ENCODE assay signal across 18 cellular contexts in the genomic region with DNA sequence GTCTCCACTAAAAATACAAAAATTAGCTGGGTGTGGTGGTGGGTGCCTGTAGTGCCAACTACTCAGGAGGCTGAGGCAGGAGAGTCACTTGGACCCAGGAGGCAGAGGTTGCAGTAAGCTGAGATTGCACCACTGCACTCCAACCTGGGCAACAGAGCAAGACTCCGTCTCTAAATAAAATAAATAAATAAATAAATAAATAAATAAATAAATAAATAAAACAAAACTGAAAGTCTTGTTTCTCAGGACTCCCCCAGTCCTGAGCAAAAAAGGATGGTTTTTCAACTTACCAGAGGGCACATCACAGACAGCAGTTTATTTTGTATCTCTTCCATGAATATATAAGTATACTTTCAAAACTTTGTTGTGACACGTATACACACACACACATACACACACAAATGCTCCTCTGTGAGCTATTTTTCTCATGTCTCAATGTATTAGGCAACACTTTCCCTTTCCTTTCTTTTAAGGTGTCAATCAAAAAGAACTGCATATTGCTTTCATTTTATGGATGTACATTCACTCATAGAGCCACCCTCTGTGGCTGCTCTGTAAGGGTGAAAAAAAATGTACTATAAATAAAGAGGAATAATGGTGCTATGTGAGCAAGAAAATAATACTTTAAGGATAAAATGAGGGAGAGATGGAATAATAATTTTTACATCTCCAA. TPM values are rescaled to one million over a fixed set of nuclear protein-coding genes. Genes with fewer than 3 reads are reported as not detected.
A peak's percentile ranks its signal among the peaks of the same experiment; 100 is the strongest.
DNase-seq lines count a peak whose midpoint lies in the region; ATAC-seq, FAIRE-seq and TF ChIP-seq lines count a peak whose summit lies in the region.
"Had no signal": no experiment of that assay in that cellular context is flagged by ENCODE, and none has a peak within 500 bp of the region (broad histone marks: within the 10 kb centered on the region; RNA-seq: fewer than 3 reads in every experiment).

No MANE protein-coding gene starts in this region.

- no peak overlapping the region for H3K27ac ChIP-seq in MM.1S (ENCODE audit: low read length)
- no peak overlapping the region for H3K27ac ChIP-seq in K562 (ENCODE audit: extremely low read depth, low read depth, low read length)
- H3K27ac ChIP-seq in uterus: peak overlapping the region; percentile 86 to 94
- no peak overlapping the region for H3K27ac ChIP-seq in stomach
- H3K27ac ChIP-seq: BLaER1, KMS-11 had no signal

- peak; percentile 17 for DNase-seq in MM.1S
- no peak for DNase-seq in K562 (ENCODE audit: extremely low read depth in 1 of 4, low spot score in 3 of 4)
- DNase-seq in uterus: no peak
- no peak for DNase-seq in dedifferentiated amniotic fluid mesenchymal stem cell (ENCODE audit: extremely low spot score)
- DNase-seq in GM12891 (ENCODE audit: insufficient read length, low spot score): no peak
- no peak for DNase-seq in stomach
- DNase-seq: CD4-positive, alpha-beta memory T cell; DMS153; DMS79 treated with DMSO at 0.1 percent for 48 hours; HCEC 1CT had no signal

- no peaks in the 10 kb centered on the region for H3K36me3 ChIP-seq in MM.1S (replicated peaks; ENCODE audit: insufficient read depth, low read length)
- no peaks in the 10 kb centered on the region for H3K36me3 ChIP-seq in K562 (ENCODE audit: control insufficient read depth, insufficient read depth, low read length)
- H3K36me3 ChIP-seq in uterus: no peaks in the 10 kb centered on the region
- no peaks in the 10 kb centered on the region for H3K36me3 ChIP-seq in stomach
- H3K36me3 ChIP-seq: BLaER1 had no signal

- H3K27me3 ChIP-seq in MM.1S (replicated peaks; ENCODE audit: insufficient read depth, low read length) (no peaks in the 10 kb centered on the region), K562 (ENCODE audit: control insufficient read depth in 2 of 2, insufficient read depth in 2 of 2, low read length in 2 of 2) (peaks cover 0 to 4% of the 10 kb centered on the region in 2 experiments; a peak in 1 of 5 replicates), uterus (no peaks in the 10 kb centered on the region), stomach (no peaks in the 10 kb centered on the region)
- H3K27me3 ChIP-seq: BLaER1 had no signal

- intact Hi-C loops in K562 (cut with micrococcal nuclease) (no loop called here), uterus (cut with DNase I; ENCODE audit: low total_unique reads) (no loop called here), stomach (cut with DNase I; ENCODE audit: low total_unique reads) (no loop called here)

- no peaks in the 10 kb centered on the region for H3K9me2 ChIP-seq in MM.1S (replicated peaks; ENCODE audit: insufficient read depth, low read length)

- peaks cover 6% of the 10 kb centered on the region; the same call in 1 of the 2 replicates for H3K4me1 ChIP-seq in MM.1S (ENCODE audit: low read length)
- H3K4me1 ChIP-seq in K562 (replicated peaks in 1 of 2; ENCODE audit: control insufficient read depth in 2 of 2, insufficient read depth in 2 of 2, low read length in 2 of 2): peaks cover 8 to 10% of the 10 kb centered on the region in 2 experiments; a peak in 4 of 5 replicates
- H3K4me1 ChIP-seq in uterus: peaks cover 6 to 12% of the 10 kb centered on the region in 2 donors
- H3K4me1 ChIP-seq in stomach: no peaks in the 10 kb centered on the region
- H3K4me1 ChIP-seq: BLaER1 had no signal

- CTCF ChIA-PET in K562 (lab: Yijun Ruan, JAX; ENCODE audit: low intra/inter-chr PET ratio): no interaction called here

- no peaks in the 10 kb centered on the region for H3F3A ChIP-seq in MM.1S (ENCODE audit: insufficient read depth, low read length)

- H4K20me1 ChIP-seq in MM.1S (ENCODE audit: insufficient read depth, low read length): no peaks in the 10 kb centered on the region
- H4K20me1 ChIP-seq in K562 (replicated peaks; ENCODE audit: control insufficient read depth, insufficient read depth, low read length): no peaks in the 10 kb centered on the region
- H4K20me1 ChIP-seq: BLaER1 had no signal

- no peak overlapping the region for H3K9ac ChIP-seq in MM.1S (ENCODE audit: low read length)
- H3K9ac ChIP-seq in K562 (ENCODE audit: insufficient read depth in 1 of 2, low read depth in 2 of 2, low read length in 2 of 2): no peak overlapping the region
- H3K9ac ChIP-seq: BLaER1, KMS-11 had no signal

- POLR2A ChIA-PET in K562 (lab: Yijun Ruan, JAX): no interaction called here

- WGBS in K562 (ENCODE audit: insufficient coverage, low coverage, missing lambda C conversion rate): 42% methylated on average over 2 of the region's 2 CpGs
- 85 to 93% (median 89%) methylated on average over 2 of the region's 2 CpGs for WGBS in stomach, 5 donors

- no peak overlapping the region for H3K4me3 ChIP-seq in MM.1S (ENCODE audit: low read length)
- no peak overlapping the region for H3K4me3 ChIP-seq in K562
- no peak overlapping the region for H3K4me3 ChIP-seq in uterus
- H3K4me3 ChIP-seq in stomach: no peak overlapping the region
- H3K4me3 ChIP-seq: BLaER1, GM23338 had no signal

- H3K9me3 ChIP-seq in MM.1S (replicated peaks; ENCODE audit: insufficient read depth, low read length): no peaks in the 10 kb centered on the region
- no peaks in the 10 kb centered on the region for H3K9me3 ChIP-seq in K562 (replicated peaks; ENCODE audit: control insufficient read depth, insufficient read depth, low read depth, low read length)
- no peaks in the 10 kb centered on the region for H3K9me3 ChIP-seq in uterus
- H3K9me3 ChIP-seq in stomach: no peaks in the 10 kb centered on the region
- H3K9me3 ChIP-seq: BLaER1 had no signal

- TF ChIP-seq RAD21 in K562 (CRISPR knock-in tag; conservative IDR thresholded peaks at IDR 0.05 in 1 of 2, IDR thresholded peaks at IDR 0.05 in 1 of 2): no peak

- no TSS peak for BruUV-seq in K562 (replicated peaks; lab: Mats Ljungman, UMichigan)

- H3K4me2 ChIP-seq in MM.1S (ENCODE audit: low read depth, low read length) (no peak overlapping the region), K562 (ENCODE audit: insufficient read depth, low read length) (no peak overlapping the region)
- H3K4me2 ChIP-seq: BLaER1, GM23338, KMS-11 had no signal

- TF ChIP-seq CTCF in MM.1S (IDR thresholded peaks at IDR 0.05; ENCODE audit: low read length) (no peak), K562 (IDR thresholded peaks at IDR 0.05 in 2 of 3, conservative IDR thresholded peaks at IDR 0.05 in 1 of 3; ENCODE audit: insufficient read depth in 2 of 3, low read depth in 1 of 3, low read length in 3 of 3) (no peak), uterus (IDR thresholded peaks at IDR 0.05) (no peak), stomach (IDR thresholded peaks at IDR 0.05) (no peak)

- H3K79me2 ChIP-seq in MM.1S (ENCODE audit: low read length) (no peaks in the 10 kb centered on the region), K562 (ENCODE audit: control insufficient read depth, insufficient read depth, low read length) (no peaks in the 10 kb centered on the region)

- ATAC-seq in K562: no peak
- ATAC-seq: GM23338, HepG2 had no signal

- TF ChIP-seq POLR2A in K562 (conservative IDR thresholded peaks at IDR 0.05): no peak
- no peak for TF ChIP-seq POLR2A in uterus (IDR thresholded peaks at IDR 0.05)
- TF ChIP-seq POLR2A in GM12891 (IDR thresholded peaks at IDR 0.05; ENCODE audit: low read depth, low read length): no peak
- no peak for TF ChIP-seq POLR2A in stomach (IDR thresholded peaks at IDR 0.05)

- H3K9me1 ChIP-seq in K562 (ENCODE audit: control insufficient read depth, insufficient read depth, low read length): no peaks in the 10 kb centered on the region

- in situ Hi-C loops in K562 (cut with MboI): no loop called here

- no peak for FAIRE-seq in K562 (lab: Jason Lieb, UNC)
- FAIRE-seq in GM12891 (lab: Jason Lieb, UNC): no peak
- FAIRE-seq: A204.1, GM12892, GM18507, H54, HepG2 had no signal

- no peak overlapping the region for H2AFZ ChIP-seq in MM.1S (ENCODE audit: low read length)
- H2AFZ ChIP-seq in K562 (ENCODE audit: low read depth, low read length): no peak overlapping the region
- H2AFZ ChIP-seq: GM23338 had no signal

- TF ChIP-seq EP300 in K562 (IDR thresholded peaks at IDR 0.05; ENCODE audit: low read length): no peak
- TF ChIP-seq EP300 in stomach (IDR thresholded peaks at IDR 0.05): no peak

TF ChIP-seq in K562, 482 proteins besides CTCF, POLR2A, EP300 and RAD21 (continues in another document):
- TF ChIP-seq ZKSCAN3 (CRISPR knock-in tag; IDR thresholded peaks at IDR 0.05) (no peak), ZNF143 (CRISPR knock-in tag; IDR thresholded peaks at IDR 0.05) (no peak)

TF ChIP-seq in GM12891, 5 proteins besides CTCF, POLR2A, EP300 and RAD21:
- TF ChIP-seq POLR2AphosphoS5 (IDR thresholded peaks at IDR 0.05; ENCODE audit: low read depth, low read length): no peak
- no peak for TF ChIP-seq TAF1 (IDR thresholded peaks at IDR 0.05; ENCODE audit: low read depth, low read length)
- TF ChIP-seq PAX5 (IDR thresholded peaks at IDR 0.05; ENCODE audit: insufficient read depth, low read length, severe bottlenecking): no peak
- TF ChIP-seq SPI1 (IDR thresholded peaks at IDR 0.05; ENCODE audit: low read depth, low read length): no peak
- no peak for TF ChIP-seq POU2F2 (IDR thresholded peaks at IDR 0.05; ENCODE audit: low read depth, low read length)

RNA-seq across cellular contexts. Expression of a gene that starts 54.8 kb away (rescaled TPM):
- total RNA-seq in K562 (2011; cell fraction: chromatin; rRNA removed; ENCODE audit: low replicate concordance): 14.1 and 25.5 TPM in 2 replicates
- 10.0 and 11.2 TPM in 2 replicates for total RNA-seq in K562 (2011; cell fraction: nucleolus; rRNA removed)
- 19.1 and 23.1 TPM in 2 replicates for total RNA-seq in K562 (2011; cell fraction: nucleoplasm; rRNA removed)
- total RNA-seq in K562 (2014; rRNA removed) (11.5 and 17.6 TPM in 2 replicates), K562 (2014; rRNA removed; fragmentation: Illumina TruSeq; extraction: Trizol) (11.1 and 13.5 TPM in 2 replicates), K562 (2015; rRNA removed; fragmentation: Illumina TruSeq; extraction: Trizol) (13.4 and 14.2 TPM in 2 replicates), K562 (2021) (14.6 and 16.5 TPM in 2 replicates), uterus (10 to 100 TPM; 18.2 to 66.0 (median 52.6) TPM), stomach (10 to 100 TPM in 4 of 5 donors, 1 to 10 TPM in 1; 3.5 to 61.3 (median 26.3) TPM)
- polyA plus RNA-seq in K562 (2011; rRNA removed) (9.7 and 10.1 TPM in 2 replicates), K562 (2014; fragmentation: Illumina TruSeq; extraction: Trizol) (10.7 and 14.9 TPM in 2 replicates), K562 (2014; fragmentation: Nextera tagmentation; extraction: Ambion mirVana) (1 to 10 TPM; 5.6 to 9.0 TPM), K562 (2014; rRNA removed) (8.4 and 8.7 TPM in 2 replicates), stomach (1 to 10 TPM; 3.7 to 8.2 (median 7.3) TPM)
- 9.3 and 11.5 TPM in 2 replicates for polyA plus RNA-seq in K562 (2011; cell fraction: cytosol; rRNA removed)
- polyA plus RNA-seq in K562 (2011; cell fraction: nucleus; rRNA removed): 11.0 and 11.4 TPM in 2 replicates
- polyA plus RNA-seq in K562 (2012): 7.4 and 9.4 TPM in 2 replicates
- 32.4 and 33.9 TPM in 2 replicates for polyA minus RNA-seq in K562 (2011; rRNA and poly(A)+ RNA removed)
- polyA minus RNA-seq in K562 (2011; cell fraction: cytosol; rRNA and poly(A)+ RNA removed): 11.4 and 11.9 TPM in 2 replicates
- polyA minus RNA-seq in K562 (2011; cell fraction: nucleus; rRNA and poly(A)+ RNA removed): 21.8 and 42.0 TPM in 2 replicates
- not detected for polyA plus RNA-seq in GM12891 (2012; ENCODE audit: low read depth, missing spikeins)
- polyA plus RNA-seq: CD4-positive, alpha-beta memory T cell had no signal

Comparison
In these comparisons a context has a peak if more than half of its experiments do, and no peak if none do; other contexts are left out.
1. H3K27ac ChIP-seq: peak in uterus (2 of 2); none in MM.1S (single experiment), K562 (single experiment) and stomach (0 of 5).